ENCODE assay signal across 17 cellular contexts in the genomic region with DNA sequence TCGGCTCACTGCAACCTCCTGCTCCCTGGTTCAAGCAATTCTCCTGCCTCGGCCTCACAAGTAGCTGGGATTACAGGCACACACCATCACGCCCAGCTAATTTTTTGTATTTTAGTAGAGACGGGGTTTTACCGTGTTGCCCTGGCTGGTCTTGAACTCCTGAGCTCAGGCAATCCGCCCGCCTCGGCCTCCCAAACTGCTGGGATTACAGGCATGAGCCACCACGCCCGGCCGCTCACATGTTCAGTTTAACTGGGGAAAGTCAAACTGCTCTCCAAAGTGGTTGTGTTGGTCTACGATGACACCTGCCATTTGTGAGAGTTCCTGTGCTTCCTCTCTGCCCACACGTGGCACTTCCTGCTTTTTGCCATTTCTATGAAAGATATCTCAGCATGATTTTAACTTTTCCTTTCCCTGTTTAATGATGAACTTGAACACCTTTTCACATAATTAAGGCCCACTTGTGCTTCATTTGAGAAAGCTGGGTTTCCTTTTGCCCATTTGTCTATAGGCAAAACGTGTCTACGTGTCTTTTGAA. TPM values are rescaled to one million over a fixed set of nuclear protein-coding genes. Genes with fewer than 3 reads are reported as not detected.
"Had no signal": no experiment of that assay in that cellular context is flagged by ENCODE, and none has a peak within 500 bp of the region (broad histone marks: within the 10 kb centered on the region; RNA-seq: fewer than 3 reads in every experiment).

No MANE protein-coding gene starts in this region.

- H3K9me3 ChIP-seq: esophagus muscularis mucosa, neutrophil, thoracic aorta had no signal

- ATAC-seq: stimulated activated naive CD8-positive, alpha-beta T cell treated with anti-CD3 and anti-CD28 coated beads, Interleukin-15, amount 100 ng/mL, for 72 hours had no signal

- H3K36me3 ChIP-seq: neutrophil, thoracic aorta, WERI-Rb-1 had no signal

- H3K27ac Mint-ChIP-seq: activated CD4-positive, alpha-beta T cell treated with anti-CD3 and anti-CD28 coated beads, Interleukin-2, amount 10 ng/mL, durations not matched to agents 24 days and 14 days; immature natural killer cell; stimulated activated naive CD8-positive, alpha-beta T cell treated with anti-CD3 and anti-CD28 coated beads, Interleukin-15, amount 100 ng/mL, for 72 hours had no signal

- H3K4me3 ChIP-seq: cardiac muscle cell, esophagus muscularis mucosa, lung, thoracic aorta had no signal

- H3K27me3 Mint-ChIP-seq: stimulated activated naive CD8-positive, alpha-beta T cell treated with anti-CD3 and anti-CD28 coated beads, Interleukin-15, amount 100 ng/mL, for 72 hours had no signal

- H3K4me3 Mint-ChIP-seq: activated CD4-positive, alpha-beta T cell treated with anti-CD3 and anti-CD28 coated beads, Interleukin-2, amount 10 ng/mL, durations not matched to agents 24 days and 14 days had no signal

- H3K27ac ChIP-seq: cardiac muscle cell, esophagus muscularis mucosa, neutrophil, thoracic aorta, WERI-Rb-1 had no signal

- DNase-seq: activated CD4-positive, alpha-beta T cell treated with anti-CD3 and anti-CD28 coated beads, Interleukin-2, amount 10 ng/mL, durations not matched to agents 24 days and 14 days; activated gamma-delta T cell; glutamatergic neuron; immature natural killer cell; midbrain; retina; stimulated activated CD4-positive, alpha-beta T cell treated with anti-CD3 and anti-CD28 coated beads, Interleukin-4, amount 100 ng/mL, for 4 hours; stimulated activated naive CD8-positive, alpha-beta T cell treated with anti-CD3 and anti-CD28 coated beads, Interleukin-15, amount 100 ng/mL, for 72 hours; WERI-Rb-1 had no signal

- H3K9me3 Mint-ChIP-seq: activated CD4-positive, alpha-beta T cell treated with anti-CD3 and anti-CD28 coated beads, Interleukin-2, amount 10 ng/mL, durations not matched to agents 24 days and 14 days; stimulated activated naive CD8-positive, alpha-beta T cell treated with anti-CD3 and anti-CD28 coated beads, Interleukin-15, amount 100 ng/mL, for 72 hours had no signal

RNA-seq across cellular contexts. Expression of a gene that starts 0.9 kb away (rescaled TPM):
- total RNA-seq: fibroblast of villous mesenchyme had no signal
- polyA plus RNA-seq: cardiac muscle cell had no signal

RNA-seq across cellular contexts. Expression of a gene that starts 30.4 kb away (rescaled TPM):
- total RNA-seq: activated CD4-positive, alpha-beta T cell treated with anti-CD3 and anti-CD28 coated beads, Interleukin-2, amount 10 ng/mL, durations not matched to agents 24 days and 14 days had no signal
- polyA plus RNA-seq: cardiac muscle cell, immature natural killer cell had no signal

RNA-seq across cellular contexts. Expression of a gene that starts 48.8 kb away (rescaled TPM):
- total RNA-seq: activated CD4-positive, alpha-beta T cell treated with anti-CD3 and anti-CD28 coated beads, Interleukin-2, amount 10 ng/mL, durations not matched to agents 24 days and 14 days; esophagus muscularis mucosa; fibroblast of villous mesenchyme; lung; skeletal muscle tissue; thoracic aorta; urinary bladder had no signal
- polyA plus RNA-seq: immature natural killer cell, lung had no signal
